ENCODE assay signal across 19 cellular contexts in the genomic region with DNA sequence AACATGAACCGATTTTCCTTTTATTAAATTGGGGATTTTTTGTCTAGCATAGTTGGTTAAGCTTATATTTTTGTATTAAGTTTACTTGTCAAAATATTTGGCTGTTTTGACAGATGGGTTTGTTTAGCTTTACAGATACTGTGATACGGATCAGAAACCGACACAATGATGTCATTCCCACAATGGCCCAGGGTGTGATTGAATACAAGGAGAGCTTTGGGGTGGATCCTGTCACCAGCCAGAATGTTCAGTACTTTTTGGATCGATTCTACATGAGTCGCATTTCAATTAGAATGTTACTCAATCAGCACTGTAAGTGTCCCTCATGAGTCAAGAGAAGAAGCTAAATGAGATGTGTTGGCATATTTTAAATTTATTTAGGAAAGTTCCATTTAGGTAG.
"Had no signal": no experiment of that assay in that cellular context is flagged by ENCODE, and none has a peak within 500 bp of the region (broad histone marks: within the 10 kb centered on the region; RNA-seq: fewer than 3 reads in every experiment).

No MANE protein-coding gene starts in this region.

- H3K27ac ChIP-seq: adrenal gland, foreskin keratinocyte, neutrophil had no signal

- H3K27ac Mint-ChIP-seq: activated CD4-positive, alpha-beta T cell treated with anti-CD3 and anti-CD28 coated beads, Interleukin-2, amount 10 ng/mL, durations not matched to agents 7 days and 5 days; activated naive CD4-positive, alpha-beta T cell treated with anti-CD3 and anti-CD28 coated beads, Interleukin-2, amount 10 ng/mL, durations not matched to agents 7 days and 5 days; activated T-helper 2 cell treated with anti-CD3 and anti-CD28 coated beads, Interferon-gamma antibody, Interleukin-2, Interleukin-4, amounts not matched to agents 10 μg/mL and 5 μg/mL and 100 μg/mL, durations not matched to agents 14 hours and 24 hours and 36 hours; stimulated activated naive B cell treated with anti-CD40 and anti-IgM and Interleukin-4, amounts not matched to agents 10 μg/mL and 1 μg/mL and 100 μg/mL, for 72 hours had no signal

- ATAC-seq: effector memory CD8-positive, alpha-beta T cell; foreskin keratinocyte; left colon; naive thymus-derived CD4-positive, alpha-beta T cell; stimulated activated naive B cell treated with anti-CD40 and anti-IgM and Interleukin-4, amounts not matched to agents 10 μg/mL and 1 μg/mL and 100 μg/mL, for 72 hours had no signal

- H3K4me3 ChIP-seq: adrenal gland, lung, smooth muscle cell had no signal

- H3K27me3 Mint-ChIP-seq: activated CD4-positive, alpha-beta T cell treated with anti-CD3 and anti-CD28 coated beads, Interleukin-2, amount 10 ng/mL, durations not matched to agents 7 days and 5 days; activated naive CD4-positive, alpha-beta T cell treated with anti-CD3 and anti-CD28 coated beads, Interleukin-2, amount 10 ng/mL, durations not matched to agents 7 days and 5 days; central memory CD8-positive, alpha-beta T cell; effector memory CD8-positive, alpha-beta T cell; naive thymus-derived CD4-positive, alpha-beta T cell; stimulated activated naive B cell treated with anti-CD40 and anti-IgM and Interleukin-4, amounts not matched to agents 10 μg/mL and 1 μg/mL and 100 μg/mL, for 72 hours had no signal

- H3K4me1 Mint-ChIP-seq: central memory CD8-positive, alpha-beta T cell; stimulated activated naive B cell treated with anti-CD40 and anti-IgM and Interleukin-4, amounts not matched to agents 10 μg/mL and 1 μg/mL and 100 μg/mL, for 72 hours had no signal

- H3K4me3 Mint-ChIP-seq: activated CD4-positive, alpha-beta T cell treated with anti-CD3 and anti-CD28 coated beads, Interleukin-2, amount 10 ng/mL, durations not matched to agents 7 days and 5 days; activated naive CD4-positive, alpha-beta T cell treated with anti-CD3 and anti-CD28 coated beads, Interleukin-2, amount 10 ng/mL, durations not matched to agents 7 days and 5 days; central memory CD8-positive, alpha-beta T cell; effector memory CD8-positive, alpha-beta T cell; naive thymus-derived CD4-positive, alpha-beta T cell; stimulated activated naive B cell treated with anti-CD40 and anti-IgM and Interleukin-4, amounts not matched to agents 10 μg/mL and 1 μg/mL and 100 μg/mL, for 72 hours had no signal

- H3K9me3 Mint-ChIP-seq: activated CD4-positive, alpha-beta T cell treated with anti-CD3 and anti-CD28 coated beads, Interleukin-2, amount 10 ng/mL, durations not matched to agents 7 days and 5 days; activated naive CD4-positive, alpha-beta T cell treated with anti-CD3 and anti-CD28 coated beads, Interleukin-2, amount 10 ng/mL, durations not matched to agents 7 days and 5 days; activated T-helper 2 cell treated with anti-CD3 and anti-CD28 coated beads, Interferon-gamma antibody, Interleukin-2, Interleukin-4, amounts not matched to agents 10 μg/mL and 5 μg/mL and 100 μg/mL, durations not matched to agents 14 hours and 24 hours and 36 hours; central memory CD8-positive, alpha-beta T cell; effector memory CD8-positive, alpha-beta T cell; naive thymus-derived CD4-positive, alpha-beta T cell; stimulated activated naive B cell treated with anti-CD40 and anti-IgM and Interleukin-4, amounts not matched to agents 10 μg/mL and 1 μg/mL and 100 μg/mL, for 72 hours had no signal

- H3K4me2 ChIP-seq: smooth muscle cell had no signal

- H3K9me3 ChIP-seq: adrenal gland, neutrophil had no signal

- H3K27me3 ChIP-seq: adrenal gland, foreskin keratinocyte, neutrophil had no signal

- DNase-seq: activated CD4-positive, alpha-beta T cell treated with anti-CD3 and anti-CD28 coated beads, Interleukin-2, amount 10 ng/mL, durations not matched to agents 7 days and 5 days; activated CD8-positive, alpha-beta memory T cell treated with anti-CD3 and anti-CD28 coated beads for 24 hours; activated naive CD4-positive, alpha-beta T cell treated with anti-CD3 and anti-CD28 coated beads, Interleukin-2, amount 10 ng/mL, durations not matched to agents 7 days and 5 days; activated T-cell treated with anti-CD3 and anti-CD28 coated beads for 4 hours; adrenal gland; effector memory CD8-positive, alpha-beta T cell; foreskin keratinocyte; left colon; naive thymus-derived CD4-positive, alpha-beta T cell; posterior cingulate gyrus; stimulated activated naive B cell treated with anti-CD40 and anti-IgM and Interleukin-4, amounts not matched to agents 10 μg/mL and 1 μg/mL and 100 μg/mL, for 72 hours; substantia nigra; T-helper 1 cell; trophoblast cell had no signal
